ENCODE assay signal across 21 cellular contexts in genomic region chr9:86009133-86009532, GRCh38.
"Had no signal": no experiment of that assay in that cellular context is flagged by ENCODE, and none has a peak within 500 bp of the region (broad histone marks: within the 10 kb centered on the region; RNA-seq: fewer than 3 reads in every experiment).

No MANE protein-coding gene starts in this region.

- H3K4me1 Mint-ChIP-seq: natural killer cell had no signal

- H3K9me3 Mint-ChIP-seq: effector memory CD8-positive, alpha-beta T cell had no signal

- ATAC-seq: effector memory CD8-positive, alpha-beta T cell; left ventricle myocardium superior; lower lobe of right lung; natural killer cell; right lobe of liver had no signal

- H3K27ac Mint-ChIP-seq: effector memory CD8-positive, alpha-beta T cell had no signal

- H3K4me3 Mint-ChIP-seq: effector memory CD8-positive, alpha-beta T cell; natural killer cell had no signal

- DNase-seq: cortex of kidney; effector memory CD8-positive, alpha-beta T cell; erythroblast; esophagus squamous epithelium; foreskin melanocyte; left ventricle myocardium superior; lower lobe of right lung; natural killer cell; occipital lobe; pancreas; right lobe of liver; stimulated activated CD4-positive, alpha-beta T cell treated with anti-CD3 and anti-CD28 coated beads, Interleukin-12 subunit alpha, Interleukin-12 subunit beta, amount 100 ng/mL, for 4 hours; stimulated activated CD4-positive, alpha-beta T cell treated with anti-CD3 and anti-CD28 coated beads, Interleukin-1b, Interleukin-23, amount 100 ng/mL, for 48 hours; stimulated activated CD4-positive, alpha-beta T cell treated with anti-CD3 and anti-CD28 coated beads, Interleukin-4, amount 100 ng/mL, for 1 hour; stimulated activated CD8-positive, alpha-beta memory T cell treated with anti-CD3 and anti-CD28 coated beads, Interleukin-4, amount 100 ng/mL, for 48 hours; stimulated activated naive CD4-positive, alpha-beta T cell; stomach; thyroid gland; trophoblast cell had no signal

- FAIRE-seq: endometrium, keratinocyte, pancreas had no signal

- H3K27me3 Mint-ChIP-seq: effector memory CD8-positive, alpha-beta T cell had no signal
